In the genomic region with DNA sequence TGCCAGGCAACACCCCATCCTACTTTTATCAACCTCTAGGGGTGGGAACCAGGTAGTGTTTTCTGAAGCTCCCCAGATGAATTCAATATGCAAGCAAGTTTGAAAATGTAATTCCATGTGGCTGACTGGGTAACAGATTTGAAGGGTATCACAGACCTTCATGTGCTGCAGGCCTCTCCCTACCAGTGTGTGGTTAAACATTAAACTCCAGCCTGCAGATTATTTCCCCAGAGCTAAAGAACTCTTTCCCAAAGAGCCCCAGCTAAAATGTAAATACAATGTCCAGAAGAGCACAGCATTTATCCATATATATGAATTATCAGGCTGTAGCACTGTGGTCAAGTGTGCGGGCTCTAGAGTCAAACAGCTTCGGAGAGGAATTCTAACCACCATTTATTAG, we compare ENCODE assay signal across 28 cellular contexts.
"Had no signal": no experiment of that assay in that cellular context is flagged by ENCODE, and none has a peak within 500 bp of the region (broad histone marks: within the 10 kb centered on the region; RNA-seq: fewer than 3 reads in every experiment).

No MANE protein-coding gene starts in this region.

- H3K27ac ChIP-seq: adrenal gland, body of pancreas, esophagus squamous epithelium had no signal

- H3K9me3 Mint-ChIP-seq: activated CD4-positive, alpha-beta memory T cell treated with anti-CD3 and anti-CD28 coated beads for 36 hours; activated CD4-positive, alpha-beta T cell treated with anti-CD3 and anti-CD28 coated beads, Interleukin-2, amount 10 ng/mL, durations not matched to agents 24 days and 14 days; activated naive CD4-positive, alpha-beta T cell treated with anti-CD3 and anti-CD28 coated beads for 36 hours; activated naive CD4-positive, alpha-beta T cell treated with anti-CD3 and anti-CD28 coated beads, Interleukin-2, amount 50 U/mL, for 24 hours; activated naive CD8-positive, alpha-beta T cell treated with anti-CD3 and anti-CD28 coated beads for 36 hours; activated naive CD8-positive, alpha-beta T cell treated with anti-CD3 and anti-CD28 coated beads, Interleukin-2, amount 50 U/mL, for 24 hours; activated T-helper 1 cell treated with anti-CD3 and anti-CD28 coated beads, Interleukin-12 subunit alpha, Interleukin-12 subunit beta, Interleukin-2, Interleukin-4 antibody, amounts not matched to agents 30 ng/mL and 10 ng/mL and 1 ng/mL, durations not matched to agents 14 hours and 24 hours and 36 hours; activated T-helper 2 cell treated with anti-CD3 and anti-CD28 coated beads, Interferon-gamma antibody, Interleukin-2, Interleukin-4, amounts not matched to agents 10 μg/mL and 5 μg/mL and 100 μg/mL, durations not matched to agents 14 hours and 24 hours and 36 hours; effector memory CD8-positive, alpha-beta T cell had no signal

- H3K27ac Mint-ChIP-seq: activated CD4-positive, alpha-beta memory T cell treated with anti-CD3 and anti-CD28 coated beads for 36 hours; activated CD4-positive, alpha-beta T cell treated with anti-CD3 and anti-CD28 coated beads for 36 hours; activated CD4-positive, alpha-beta T cell treated with anti-CD3 and anti-CD28 coated beads, Interleukin-2, amount 10 ng/mL, durations not matched to agents 24 days and 14 days; activated CD8-positive, alpha-beta memory T cell treated with anti-CD3 and anti-CD28 coated beads, Interleukin-2, amount 10 ng/mL, durations not matched to agents 7 days and 5 days; activated CD8-positive, alpha-beta T cell treated with anti-CD3 and anti-CD28 coated beads, Interleukin-2, amount 10 ng/mL, durations not matched to agents 7 days and 5 days; activated naive CD4-positive, alpha-beta T cell treated with anti-CD3 and anti-CD28 coated beads for 36 hours; activated naive CD4-positive, alpha-beta T cell treated with anti-CD3 and anti-CD28 coated beads, Interleukin-2, amount 50 U/mL, for 24 hours; activated naive CD8-positive, alpha-beta T cell treated with anti-CD3 and anti-CD28 coated beads for 36 hours; activated naive CD8-positive, alpha-beta T cell treated with anti-CD3 and anti-CD28 coated beads, Interleukin-2, amount 50 U/mL, for 24 hours; activated T-helper 1 cell treated with anti-CD3 and anti-CD28 coated beads, Interleukin-12 subunit alpha, Interleukin-12 subunit beta, Interleukin-2, Interleukin-4 antibody, amounts not matched to agents 30 ng/mL and 10 ng/mL and 1 ng/mL, durations not matched to agents 14 hours and 24 hours and 36 hours; activated T-helper 2 cell treated with anti-CD3 and anti-CD28 coated beads, Interferon-gamma antibody, Interleukin-2, Interleukin-4, amounts not matched to agents 10 μg/mL and 5 μg/mL and 100 μg/mL, durations not matched to agents 14 hours and 24 hours and 36 hours; effector memory CD8-positive, alpha-beta T cell had no signal

- H3K36me3 ChIP-seq: adrenal gland, esophagus squamous epithelium had no signal

- DNase-seq: activated CD4-positive, alpha-beta memory T cell treated with anti-CD3 and anti-CD28 coated beads for 36 hours; activated CD4-positive, alpha-beta T cell treated with anti-CD3 and anti-CD28 coated beads for 36 hours; activated CD4-positive, alpha-beta T cell treated with anti-CD3 and anti-CD28 coated beads, Interleukin-2, amount 10 ng/mL, durations not matched to agents 24 days and 14 days; activated CD4-positive, CD25-positive, alpha-beta regulatory T cell; activated CD4-positive, CD25-positive, alpha-beta regulatory T cell treated with anti-CD3 and anti-CD28 coated beads, Interleukin-2, amount 50 U/mL, for 72 hours; activated CD8-positive, alpha-beta memory T cell treated with anti-CD3 and anti-CD28 coated beads, Interleukin-2, amount 10 ng/mL, durations not matched to agents 7 days and 5 days; activated CD8-positive, alpha-beta memory T cell treated with anti-CD3 and anti-CD28 coated beads, Interleukin-2, amount 50 U/mL, for 4 hours; activated CD8-positive, alpha-beta T cell treated with anti-CD3 and anti-CD28 coated beads, Interleukin-2, amount 10 ng/mL, durations not matched to agents 7 days and 5 days; activated effector memory CD4-positive, alpha-beta T cell treated with anti-CD3 and anti-CD28 coated beads, Interleukin-2, amount 50 U/mL, for 16 hours; activated naive CD4-positive, alpha-beta T cell treated with anti-CD3 and anti-CD28 coated beads for 36 hours; activated naive CD8-positive, alpha-beta T cell treated with anti-CD3 and anti-CD28 coated beads for 36 hours; activated naive CD8-positive, alpha-beta T cell treated with anti-CD3 and anti-CD28 coated beads, Interleukin-2, amount 50 U/mL, for 24 hours; activated T-cell treated with anti-CD3 and anti-CD28 coated beads, Interleukin-2, amount 50 U/mL, for 1 hour; activated T-cell treated with anti-CD3 and anti-CD28 coated beads, Interleukin-2, amount 50 U/mL, for 48 hours; adrenal gland; amygdala; aorta; body of pancreas; caudate nucleus; cortex of kidney; dermis blood vessel endothelial cell; effector CD4-positive, alpha-beta T cell; effector memory CD8-positive, alpha-beta T cell; esophagus squamous epithelium; T-helper 2 cell had no signal

- H3K9me3 ChIP-seq: adrenal gland, body of pancreas, esophagus squamous epithelium had no signal

- ATAC-seq: activated CD4-positive, alpha-beta T cell treated with anti-CD3 and anti-CD28 coated beads for 36 hours; activated CD8-positive, alpha-beta memory T cell treated with anti-CD3 and anti-CD28 coated beads, Interleukin-2, amount 10 ng/mL, durations not matched to agents 7 days and 5 days; activated CD8-positive, alpha-beta T cell treated with anti-CD3 and anti-CD28 coated beads, Interleukin-2, amount 10 ng/mL, durations not matched to agents 7 days and 5 days; activated naive CD8-positive, alpha-beta T cell treated with anti-CD3 and anti-CD28 coated beads, Interleukin-2, amount 50 U/mL, for 24 hours; body of pancreas; effector memory CD8-positive, alpha-beta T cell had no signal

- H3K4me1 Mint-ChIP-seq: activated CD4-positive, alpha-beta T cell treated with anti-CD3 and anti-CD28 coated beads for 36 hours; activated CD4-positive, alpha-beta T cell treated with anti-CD3 and anti-CD28 coated beads, Interleukin-2, amount 10 ng/mL, durations not matched to agents 24 days and 14 days; activated CD8-positive, alpha-beta memory T cell treated with anti-CD3 and anti-CD28 coated beads, Interleukin-2, amount 10 ng/mL, durations not matched to agents 7 days and 5 days; activated naive CD4-positive, alpha-beta T cell treated with anti-CD3 and anti-CD28 coated beads, Interleukin-2, amount 50 U/mL, for 24 hours; activated naive CD8-positive, alpha-beta T cell treated with anti-CD3 and anti-CD28 coated beads for 36 hours; activated naive CD8-positive, alpha-beta T cell treated with anti-CD3 and anti-CD28 coated beads, Interleukin-2, amount 50 U/mL, for 24 hours had no signal

- H3K4me3 Mint-ChIP-seq: activated CD4-positive, alpha-beta memory T cell treated with anti-CD3 and anti-CD28 coated beads for 36 hours; activated CD4-positive, alpha-beta T cell treated with anti-CD3 and anti-CD28 coated beads for 36 hours; activated CD4-positive, alpha-beta T cell treated with anti-CD3 and anti-CD28 coated beads, Interleukin-2, amount 10 ng/mL, durations not matched to agents 24 days and 14 days; activated CD8-positive, alpha-beta memory T cell treated with anti-CD3 and anti-CD28 coated beads, Interleukin-2, amount 10 ng/mL, durations not matched to agents 7 days and 5 days; activated CD8-positive, alpha-beta T cell treated with anti-CD3 and anti-CD28 coated beads, Interleukin-2, amount 10 ng/mL, durations not matched to agents 7 days and 5 days; activated naive CD4-positive, alpha-beta T cell treated with anti-CD3 and anti-CD28 coated beads for 36 hours; activated naive CD4-positive, alpha-beta T cell treated with anti-CD3 and anti-CD28 coated beads, Interleukin-2, amount 50 U/mL, for 24 hours; activated naive CD8-positive, alpha-beta T cell treated with anti-CD3 and anti-CD28 coated beads for 36 hours; activated naive CD8-positive, alpha-beta T cell treated with anti-CD3 and anti-CD28 coated beads, Interleukin-2, amount 50 U/mL, for 24 hours; activated T-helper 1 cell treated with anti-CD3 and anti-CD28 coated beads, Interleukin-12 subunit alpha, Interleukin-12 subunit beta, Interleukin-2, Interleukin-4 antibody, amounts not matched to agents 30 ng/mL and 10 ng/mL and 1 ng/mL, durations not matched to agents 14 hours and 24 hours and 36 hours; effector memory CD8-positive, alpha-beta T cell had no signal

- H3K4me1 ChIP-seq: adrenal gland, esophagus squamous epithelium had no signal

- H3K36me3 Mint-ChIP-seq: activated CD4-positive, alpha-beta memory T cell treated with anti-CD3 and anti-CD28 coated beads for 36 hours; activated CD8-positive, alpha-beta memory T cell treated with anti-CD3 and anti-CD28 coated beads, Interleukin-2, amount 10 ng/mL, durations not matched to agents 7 days and 5 days; activated naive CD4-positive, alpha-beta T cell treated with anti-CD3 and anti-CD28 coated beads, Interleukin-2, amount 50 U/mL, for 24 hours; activated naive CD8-positive, alpha-beta T cell treated with anti-CD3 and anti-CD28 coated beads for 36 hours had no signal

- H3K27me3 ChIP-seq: adrenal gland, body of pancreas, esophagus squamous epithelium had no signal

- H3K4me3 ChIP-seq: adrenal gland, body of pancreas, esophagus squamous epithelium had no signal
